ENCODE assay signal across 25 cellular contexts in genomic region chr6:64301307-64302236, GRCh38.
A peak's percentile ranks its signal among the peaks of the same experiment; 100 is the strongest.
DNase-seq lines count a peak whose midpoint lies in the region; ATAC-seq and TF ChIP-seq lines count a peak whose summit lies in the region.
"Had no signal": no experiment of that assay in that cellular context is flagged by ENCODE, and none has a peak within 500 bp of the region (broad histone marks: within the 10 kb centered on the region; RNA-seq: fewer than 3 reads in every experiment).

No MANE protein-coding gene starts in this region.

- no peak overlapping the region for H3K9ac ChIP-seq in SK-N-SH
- no peak overlapping the region for H3K9ac ChIP-seq in endodermal cell (ENCODE audit: extremely low read depth, low read length, poor library complexity, severe bottlenecking)
- H3K9ac ChIP-seq: GM23248, KMS-11 had no signal

- no peak for TF ChIP-seq CTCF in SK-N-SH (IDR thresholded peaks at IDR 0.05)
- TF ChIP-seq CTCF in endodermal cell (conservative IDR thresholded peaks at IDR 0.05) = no peak
- TF ChIP-seq CTCF in transverse colon (IDR thresholded peaks at IDR 0.05) = no peak
- TF ChIP-seq CTCF in suprapubic skin (IDR thresholded peaks at IDR 0.05) = no peak

- no peaks in the 10 kb centered on the region for H3K79me2 ChIP-seq in SK-N-SH (ENCODE audit: insufficient read depth)

- H3K4me3 ChIP-seq in SK-N-SH (ENCODE audit: low read depth in 2 of 2, low read length in 1 of 2) (no peak overlapping the region), endodermal cell (ENCODE audit: low read length) (peak overlapping the region; percentile 73), transverse colon (no peak overlapping the region), suprapubic skin (no peak overlapping the region)
- H3K4me3 ChIP-seq: GM23248 had no signal

- no peak for ATAC-seq in SK-N-SH treated with all-trans-retinoic acid at 6 μM for 48 hours
- ATAC-seq: Panc1 had no signal

- H3K4me3 Mint-ChIP-seq in endodermal cell = no peak overlapping the region
- H3K4me3 Mint-ChIP-seq: CD14-positive monocyte; CD8-positive, alpha-beta memory T cell; IgD-negative memory B cell had no signal

- POLR2A ChIA-PET in SK-N-SH (lab: Yijun Ruan, JAX) = no interaction called here

- intact Hi-C loops in transverse colon (cut with DNase I; ENCODE audit: low total_unique reads) = no loop called here

- H3K9me2 ChIP-seq in SK-N-SH = no peaks in the 10 kb centered on the region

- H4K20me1 ChIP-seq in SK-N-SH (ENCODE audit: insufficient read depth) = no peaks in the 10 kb centered on the region

- H3K27ac Mint-ChIP-seq in endodermal cell = no peak overlapping the region
- H3K27ac Mint-ChIP-seq: CD14-positive monocyte; CD8-positive, alpha-beta memory T cell; IgD-negative memory B cell had no signal

- peaks cover 2% of the 10 kb centered on the region for H3K36me3 Mint-ChIP-seq in endodermal cell (ENCODE audit: low read depth)
- H3K36me3 Mint-ChIP-seq: CD14-positive monocyte; CD8-positive, alpha-beta memory T cell; IgD-negative memory B cell had no signal

- H2AFZ ChIP-seq in SK-N-SH (ENCODE audit: low read depth) = no peak overlapping the region
- H2AFZ ChIP-seq: GM23248 had no signal

- no peaks in the 10 kb centered on the region for H3K27me3 ChIP-seq in SK-N-SH (ENCODE audit: insufficient read depth)
- peaks cover 42% of the 10 kb centered on the region for H3K27me3 ChIP-seq in endodermal cell (ENCODE audit: control insufficient read depth, insufficient read depth, low read length, poor library complexity, severe bottlenecking)
- H3K27me3 ChIP-seq in transverse colon = no peaks in the 10 kb centered on the region
- H3K27me3 ChIP-seq in suprapubic skin = no peaks in the 10 kb centered on the region
- H3K27me3 ChIP-seq: BE2C had no signal

- peaks cover 70% of the 10 kb centered on the region for H3K27me3 Mint-ChIP-seq in endodermal cell (ENCODE audit: insufficient read depth)
- H3K27me3 Mint-ChIP-seq: CD8-positive, alpha-beta memory T cell; IgD-negative memory B cell had no signal

- TF ChIP-seq POLR2A in transverse colon (IDR thresholded peaks at IDR 0.05) = no peak
- TF ChIP-seq POLR2A in suprapubic skin (IDR thresholded peaks at IDR 0.05) = no peak

- no peak for TF ChIP-seq EP300 in SK-N-SH (IDR thresholded peaks at IDR 0.05; ENCODE audit: borderline replicate concordance in 1 of 2, low read depth in 1 of 2, low read length in 1 of 2)
- TF ChIP-seq EP300 in transverse colon (IDR thresholded peaks at IDR 0.05; ENCODE audit: low read depth) = no peak
- TF ChIP-seq EP300 in suprapubic skin (IDR thresholded peaks at IDR 0.05) = no peak

- H3K36me3 ChIP-seq in SK-N-SH (replicated peaks in 1 of 2; ENCODE audit: control insufficient read depth in 1 of 2, insufficient read depth in 2 of 2, low read length in 1 of 2) (no peaks in the 10 kb centered on the region), endodermal cell (ENCODE audit: control insufficient read depth, insufficient read depth, low read length) (no peaks in the 10 kb centered on the region), transverse colon (no peaks in the 10 kb centered on the region), suprapubic skin (no peaks in the 10 kb centered on the region)
- H3K36me3 ChIP-seq: BE2C had no signal

- in situ Hi-C loops in transverse colon (cut with MboI; ENCODE audit: low pct_ligation_motif_present in 1 of 4, low pct_unique_long_range_greater_than_20kb in 1 of 4, low sequenced_read_pairs in 3 of 4) = no loop called here

- CTCF ChIA-PET in SK-N-SH (lab: Yijun Ruan, JAX) = interaction anchor here (0.9 to 1.2 kb wide), 2 partner anchors 11 to 21 kb away, joined by 3 read pairs; no protein-coding TSS in a partner anchor

- no peak overlapping the region for H3K4me2 ChIP-seq in SK-N-SH
- H3K4me2 ChIP-seq: KMS-11 had no signal

- whole genome bisulfite sequencing in SK-N-SH (ENCODE audit: low lambda C conversion rate) = 67% methylated on average over 11 of the region's 11 CpGs
- 77 to 95% methylated on average over 6 to 11 of the region's 11 CpGs for WGBS in endodermal cell (ENCODE audit: insufficient coverage in 1 of 2, insufficient read length in 1 of 2), 2 experiments
- 51 to 56% methylated on average over 10 to 11 of the region's 11 CpGs for WGBS in transverse colon (ENCODE audit: low coverage in 1 of 2), 2 donors
- 90% methylated on average over 11 of the region's 11 CpGs for WGBS in suprapubic skin

- TF ChIP-seq RAD21 in SK-N-SH (IDR thresholded peaks at IDR 0.05; ENCODE audit: low read length) = no peak

- H3F3A ChIP-seq in SK-N-SH (replicated peaks; ENCODE audit: insufficient read depth) = no peaks in the 10 kb centered on the region

- H3K27ac ChIP-seq in SK-N-SH (ENCODE audit: low read depth in 2 of 2, low read length in 1 of 2) (no peak overlapping the region), endodermal cell (ENCODE audit: low read depth, low read length) (no peak overlapping the region), transverse colon (no peak overlapping the region), suprapubic skin (no peak overlapping the region)
- H3K27ac ChIP-seq: GM23248, KMS-11 had no signal

- H3K9me3 Mint-ChIP-seq in endodermal cell = peaks cover 66% of the 10 kb centered on the region

- DNase-seq in SK-N-SH = no peak
- DNase-seq in NCI-H69 (lab: John Stamatoyannopoulos, UW) = peak; percentile 48
- DNase-seq in endodermal cell = no peak
- peak; percentile 34 for DNase-seq in transverse colon
- no peak for DNase-seq in suprapubic skin (ENCODE audit: low spot score in 2 of 2)
- DNase-seq in SIG-M5 treated with dmso at 0.1 percent for 504 hours (lab: John Stamatoyannopoulos, UW; ENCODE audit: unreplicated experiment) = no peak
- no peak for DNase-seq in germinal center (ENCODE audit: low spot score)
- DNase-seq: 8988T; ACHN; BE2C; Calu3; CD8-positive, alpha-beta memory T cell; GM23248; H7; NCI-H1092; NCI-H1417 treated with DMSO at 0.1 percent for 48 hours; NCI-H187; NCI-H2107; NCI-H524; SHP77 treated with DMSO at 0.1 percent for 48 hours had no signal

- H3K4me1 Mint-ChIP-seq in endodermal cell = no peaks in the 10 kb centered on the region
- H3K4me1 Mint-ChIP-seq: CD14-positive monocyte; CD8-positive, alpha-beta memory T cell; IgD-negative memory B cell had no signal

- H3K9me3 ChIP-seq in SK-N-SH = no peaks in the 10 kb centered on the region
- H3K9me3 ChIP-seq in endodermal cell (ENCODE audit: control insufficient read depth, low read length) = peaks cover 84% of the 10 kb centered on the region
- no peaks in the 10 kb centered on the region for H3K9me3 ChIP-seq in transverse colon
- no peaks in the 10 kb centered on the region for H3K9me3 ChIP-seq in suprapubic skin
- H3K9me3 ChIP-seq: BE2C had no signal

- H3K4me1 ChIP-seq in SK-N-SH (ENCODE audit: control insufficient read depth in 1 of 2, insufficient read depth in 2 of 2, low read depth in 1 of 2, low read length in 1 of 2) (no peaks in the 10 kb centered on the region), endodermal cell (ENCODE audit: control insufficient read depth, insufficient read depth, low read length) (no peaks in the 10 kb centered on the region), transverse colon (peaks cover 0 to 7% (median 1%) of the 10 kb centered on the region in 4 donors), suprapubic skin (no peaks in the 10 kb centered on the region)
- H3K4me1 ChIP-seq: BE2C had no signal

TF ChIP-seq in SK-N-SH treated with all-trans-retinoic acid at 6 μM for 48 hours, 23 proteins besides CTCF, POLR2A, EP300 and RAD21 (continues in another document):
- TF ChIP-seq BACH2 (CRISPR knock-in tag; IDR thresholded peaks at IDR 0.05; ENCODE audit: borderline replicate concordance) (no peak), ZFP30 (CRISPR knock-in tag; IDR thresholded peaks at IDR 0.05) (no peak), PPARA (CRISPR knock-in tag; IDR thresholded peaks at IDR 0.05; ENCODE audit: borderline replicate concordance) (no peak), TCF4 (CRISPR knock-in tag; IDR thresholded peaks at IDR 0.05; ENCODE audit: borderline replicate concordance) (peak; percentile 26; the same call in 1 of the 2 replicates), PATZ1 (CRISPR knock-in tag; IDR thresholded peaks at IDR 0.05; ENCODE audit: borderline replicate concordance) (no peak)

TF ChIP-seq in SK-N-SH, 30 proteins besides CTCF, POLR2A, EP300 and RAD21:
- TF ChIP-seq GATA2 (CRISPR knock-in tag; IDR thresholded peaks at IDR 0.05) (no peak), IRF3 (IDR thresholded peaks at IDR 0.05; ENCODE audit: low read depth, low read length) (no peak)
TF ChIP-seq in SK-N-SH: peak in this region for 0.

Comparison
In these comparisons a context has a peak if more than half of its experiments do, and no peak if none do; other contexts are left out.
1. DNase-seq: peak in NCI-H69 (single experiment) and transverse colon (single experiment); none in SK-N-SH (single experiment), endodermal cell (single experiment), suprapubic skin (0 of 2), SIG-M5 treated with dmso at 0.1 percent for 504 hours (single experiment) and germinal center (single experiment).